22 cellular contexts compared by ENCODE assay signal in the genomic region with DNA sequence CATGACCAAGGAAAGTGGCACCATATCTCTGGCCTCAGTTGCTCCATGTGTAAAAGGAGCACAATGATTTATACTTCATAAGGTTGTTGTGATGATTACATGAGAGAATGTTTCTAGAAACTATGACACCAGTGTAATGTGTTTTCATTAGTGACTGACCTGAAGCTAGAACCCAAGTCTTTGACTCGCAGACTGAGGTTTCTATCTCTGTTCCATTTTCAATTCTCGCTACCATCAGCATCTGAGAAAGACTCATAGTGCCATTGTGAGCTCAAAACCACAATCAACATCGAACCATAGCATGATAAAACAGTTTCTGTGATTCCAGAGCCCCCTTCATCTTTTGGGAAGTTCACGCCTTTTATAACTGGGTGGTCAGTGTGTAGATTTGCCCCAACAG. TPM values are rescaled to one million over a fixed set of nuclear protein-coding genes. Genes with fewer than 3 reads are reported as not detected.
DNase-seq lines count a peak whose midpoint lies in the region; ATAC-seq, FAIRE-seq and TF ChIP-seq lines count a peak whose summit lies in the region.
"Had no signal": no experiment of that assay in that cellular context is flagged by ENCODE, and none has a peak within 500 bp of the region (broad histone marks: within the 10 kb centered on the region; RNA-seq: fewer than 3 reads in every experiment).

No MANE protein-coding gene starts in this region.

- H3K27me3 ChIP-seq in MM.1S (replicated peaks; ENCODE audit: insufficient read depth, low read length): no peaks in the 10 kb centered on the region
- H3K27me3 ChIP-seq: BLaER1 treated with 17β-estradiol and CSF1 and Interleukin-3, amounts not matched to agents 10 nM and 100 nM had no signal

- no peak overlapping the region for H3K9ac ChIP-seq in MM.1S (ENCODE audit: low read length)
- H3K9ac ChIP-seq in kidney (ENCODE audit: low read length in 2 of 2): no peak overlapping the region
- H3K9ac ChIP-seq: BLaER1 treated with 17β-estradiol and CSF1 and Interleukin-3, amounts not matched to agents 10 nM and 100 nM had no signal

- DNase-seq in GM12891 (ENCODE audit: insufficient read length, low spot score) (peak; percentile 10), GM20000 (ENCODE audit: low spot score) (peak; percentile 27), MM.1S (peak; percentile 58), NCI-H446 (lab: John Stamatoyannopoulos, UW) (no peak), kidney (no peak), hepatic stellate cell (ENCODE audit: low spot score) (no peak), RPMI8226 (no peak)
- DNase-seq: CD8-positive, alpha-beta memory T cell; DMS79 treated with DMSO at 0.1 percent for 48 hours; HCEC 1CT; IMR-90; NCI-H1417 treated with DMSO at 0.1 percent for 48 hours; NCI-H1930; NCI-H69; OCI-M1; T-helper 2 cell had no signal

- peaks cover 13% of the 10 kb centered on the region; the same call in 1 of the 2 replicates for H3F3A ChIP-seq in MM.1S (ENCODE audit: insufficient read depth, low read length)

- H3K79me2 ChIP-seq in MM.1S (ENCODE audit: low read length): no peaks in the 10 kb centered on the region

- H3K9me2 ChIP-seq in MM.1S (replicated peaks; ENCODE audit: insufficient read depth, low read length): no peaks in the 10 kb centered on the region

- peak overlapping the region; percentile 25; the same call in 1 of the 2 replicates for H3K4me2 ChIP-seq in MM.1S (ENCODE audit: low read depth, low read length)
- H3K4me2 ChIP-seq: A549; BLaER1 treated with 17β-estradiol and CSF1 and Interleukin-3, amounts not matched to agents 10 nM and 100 nM had no signal

- TF ChIP-seq POLR2A in GM12891 (IDR thresholded peaks at IDR 0.05; ENCODE audit: low read depth, low read length): no peak

- H2AFZ ChIP-seq in MM.1S (ENCODE audit: low read length): no peak overlapping the region

- FAIRE-seq in GM12891 (lab: Jason Lieb, UNC): peak; percentile 69
- FAIRE-seq in kidney (lab: Jason Lieb, UNC): no peak
- FAIRE-seq: A549, G401.6 had no signal

- no peaks in the 10 kb centered on the region for H4K20me1 ChIP-seq in MM.1S (ENCODE audit: insufficient read depth, low read length)
- H4K20me1 ChIP-seq: BLaER1 treated with 17β-estradiol and CSF1 and Interleukin-3, amounts not matched to agents 10 nM and 100 nM had no signal

- H3K27ac ChIP-seq in MM.1S (ENCODE audit: low read length): peak overlapping the region; percentile 44; the same call in 1 of the 2 replicates
- H3K27ac ChIP-seq in kidney (ENCODE audit: low read depth in 2 of 2, low read length in 2 of 2): no peak overlapping the region
- H3K27ac ChIP-seq: A549; BLaER1 treated with 17β-estradiol and CSF1 and Interleukin-3, amounts not matched to agents 10 nM and 100 nM had no signal

- TF ChIP-seq CTCF in GM20000 (IDR thresholded peaks at IDR 0.05; ENCODE audit: extremely low read depth, missing control alignments): no peak
- no peak for TF ChIP-seq CTCF in MM.1S (IDR thresholded peaks at IDR 0.05; ENCODE audit: low read length)
- TF ChIP-seq CTCF in kidney (IDR thresholded peaks at IDR 0.05; ENCODE audit: borderline replicate concordance, extremely low read depth, insufficient read depth): no peak

- H3K4me3 ChIP-seq in MM.1S (ENCODE audit: low read length) (no peak overlapping the region), kidney (ENCODE audit: low read length in 2 of 2) (no peak overlapping the region)
- H3K4me3 ChIP-seq: A549; BLaER1 treated with 17β-estradiol and CSF1 and Interleukin-3, amounts not matched to agents 10 nM and 100 nM had no signal

- H3K36me3 ChIP-seq in MM.1S (replicated peaks; ENCODE audit: insufficient read depth, low read length) (no peaks in the 10 kb centered on the region), kidney (ENCODE audit: control insufficient read depth in 1 of 2, insufficient read depth in 2 of 2, low read length in 2 of 2) (no peaks in the 10 kb centered on the region)
- H3K36me3 ChIP-seq: BLaER1 treated with 17β-estradiol and CSF1 and Interleukin-3, amounts not matched to agents 10 nM and 100 nM had no signal

- ATAC-seq in GM21723 (IDR thresholded peaks at IDR 0.05; ENCODE audit: unreplicated experiment): peak; percentile 75
- ATAC-seq: A549 had no signal

- H3K4me1 ChIP-seq in MM.1S (ENCODE audit: low read length) (peaks cover 19% of the 10 kb centered on the region), kidney (ENCODE audit: control insufficient read depth in 1 of 2, insufficient read depth in 1 of 2, low read depth in 1 of 2, low read length in 2 of 2) (no peaks in the 10 kb centered on the region)
- H3K4me1 ChIP-seq: A549 had no signal

- H3K9me3 ChIP-seq in MM.1S (replicated peaks; ENCODE audit: insufficient read depth, low read length) (no peaks in the 10 kb centered on the region), kidney (ENCODE audit: control insufficient read depth in 1 of 2, low read length in 2 of 2) (no peaks in the 10 kb centered on the region)

- intact Hi-C loops in kidney (cut with DNase I): no loop called here

TF ChIP-seq in GM12891, 5 proteins besides CTCF, POLR2A, EP300 and RAD21:
- TF ChIP-seq POLR2AphosphoS5 (IDR thresholded peaks at IDR 0.05; ENCODE audit: low read depth, low read length) (no peak), SPI1 (IDR thresholded peaks at IDR 0.05; ENCODE audit: low read depth, low read length) (no peak), PAX5 (IDR thresholded peaks at IDR 0.05; ENCODE audit: insufficient read depth, low read length, severe bottlenecking) (no peak), POU2F2 (IDR thresholded peaks at IDR 0.05; ENCODE audit: low read depth, low read length) (no peak), TAF1 (IDR thresholded peaks at IDR 0.05; ENCODE audit: low read depth, low read length) (no peak)

RNA-seq across cellular contexts. Expression of gene STAB2, which starts 53.8 kb away (rescaled TPM):
- polyA plus RNA-seq in GM12891 (2012; ENCODE audit: low read depth, missing spikeins): not detected
- 0.16 TPM for total RNA-seq in kidney
- not detected for polyA plus RNA-seq in kidney (ENCODE audit: insufficient read depth, low read depth, low replicate concordance)
- total RNA-seq: CD8-positive, alpha-beta memory T cell; IMR-90; LHCN-M2; RPMI7951 had no signal
- polyA plus RNA-seq: A549; CD8-positive, alpha-beta memory T cell; IMR-90 had no signal

Comparison
In these comparisons a context has a peak if more than half of its experiments do, and no peak if none do; other contexts are left out.
1. DNase-seq: peak in GM12891 (single experiment), GM20000 (single experiment) and MM.1S (single experiment); none in NCI-H446 (0 of 2), kidney (single experiment), hepatic stellate cell (single experiment) and RPMI8226 (single experiment).